Comparison of ENCODE assay signal across 33 cellular contexts in genomic region chr3:182105875-182106274, GRCh38.
DNase-seq lines count a peak whose midpoint lies in the region; ATAC-seq, FAIRE-seq and TF ChIP-seq lines count a peak whose summit lies in the region.
"Had no signal": no experiment of that assay in that cellular context is flagged by ENCODE, and none has a peak within 500 bp of the region (broad histone marks: within the 10 kb centered on the region; RNA-seq: fewer than 3 reads in every experiment).

No MANE protein-coding gene starts in this region.

- H3K27ac Mint-ChIP-seq in neural progenitor cell: peak overlapping the region; percentile 8
- H3K27ac Mint-ChIP-seq: activated naive CD8-positive, alpha-beta T cell; activated T-cell treated with anti-CD3 and anti-CD28 coated beads, Interleukin-2, amount 50 U/mL, for 24 hours; HFFc6; natural killer cell; stimulated activated naive B cell treated with anti-CD40 and anti-IgM and Interleukin-4, amounts not matched to agents 10 μg/mL and 1 μg/mL and 100 μg/mL, for 72 hours; type B pancreatic cell had no signal

- TF ChIP-seq CTCF in endothelial cell of umbilical vein (IDR thresholded peaks at IDR 0.05; ENCODE audit: extremely low read depth in 1 of 2, insufficient read depth in 1 of 2, low read depth in 1 of 2, low read length in 2 of 2): no peak
- no peak for TF ChIP-seq CTCF in neural progenitor cell (IDR thresholded peaks at IDR 0.05)

- POLR2A ChIA-PET in endothelial cell of umbilical vein (lab: Charles Lee): no interaction called here

- DNase-seq in H4 (ENCODE audit: low spot score) (peak; percentile 27), RCC 7860 (ENCODE audit: low spot score) (peak; percentile 39), endothelial cell of umbilical vein (ENCODE audit: low read depth, low spot score) (no peak), neural progenitor cell (ENCODE audit: low spot score) (no peak), substantia nigra (lab: John Stamatoyannopoulos, UW) (no peak)
- no peak for DNase-seq in stimulated activated CD4-positive, alpha-beta T cell treated with anti-CD3 and anti-CD28 coated beads, Interleukin-2, amount 100 ng/mL, for 48 hours
- DNase-seq: activated CD4-positive, alpha-beta T cell treated with anti-CD3 and anti-CD28 coated beads, Interleukin-2, amount 50 U/mL, for 1 hour; activated CD4-positive, CD25-positive, alpha-beta regulatory T cell; activated effector memory CD4-positive, alpha-beta T cell treated with anti-CD3 and anti-CD28 coated beads, Interleukin-2, amount 50 U/mL, for 16 hours; activated T-cell treated with anti-CD3 and anti-CD28 coated beads, Interleukin-2, amount 50 U/mL, for 24 hours; Caco-2; DMS79 treated with DMSO at 0.1 percent for 48 hours; effector CD8-positive, alpha-beta T cell; erythroblast; GM23248; heart right ventricle; HFFc6; lower lobe of right lung; mucosa of descending colon; natural killer cell; NCI-H1417 treated with DMSO at 0.1 percent for 48 hours; NCI-H2081 treated with DMSO at 0.1 percent for 48 hours; NCI-H446; occipital lobe; SK-N-SH; stimulated activated naive B cell treated with anti-CD40 and anti-IgM and Interleukin-4, amounts not matched to agents 10 μg/mL and 1 μg/mL and 100 μg/mL, for 72 hours had no signal

- H3F3A ChIP-seq in neural progenitor cell (ENCODE audit: low read depth): no peaks in the 10 kb centered on the region

- H3K79me2 ChIP-seq in endothelial cell of umbilical vein (ENCODE audit: control insufficient read depth, insufficient read depth, low read length): no peaks in the 10 kb centered on the region
- H3K79me2 ChIP-seq in neural progenitor cell (ENCODE audit: low read depth): no peaks in the 10 kb centered on the region

- no TSS peak for BruUV-seq in endothelial cell of umbilical vein (replicated peaks; lab: Mats Ljungman, UMichigan)

- H3K4me3 Mint-ChIP-seq in neural progenitor cell: no peak overlapping the region
- H3K4me3 Mint-ChIP-seq: activated naive CD8-positive, alpha-beta T cell; activated T-cell treated with anti-CD3 and anti-CD28 coated beads, Interleukin-2, amount 50 U/mL, for 24 hours; HFFc6; natural killer cell; stimulated activated naive B cell treated with anti-CD40 and anti-IgM and Interleukin-4, amounts not matched to agents 10 μg/mL and 1 μg/mL and 100 μg/mL, for 72 hours; type B pancreatic cell had no signal

- H3K36me3 ChIP-seq in endothelial cell of umbilical vein (ENCODE audit: control insufficient read depth in 2 of 2, extremely low read depth in 1 of 2, insufficient read depth in 2 of 2, low read length in 2 of 2) (no peaks in the 10 kb centered on the region), neural progenitor cell (no peaks in the 10 kb centered on the region)
- H3K36me3 ChIP-seq: cardiac muscle cell, heart right ventricle, lower lobe of right lung had no signal

- FAIRE-seq in RCC 7860 (lab: Jason Lieb, UNC) (peak; percentile 81), endothelial cell of umbilical vein (lab: Jason Lieb, UNC) (no peak)
- FAIRE-seq: HepG2 had no signal

- H3K9me1 ChIP-seq in endothelial cell of umbilical vein (replicated peaks; ENCODE audit: control insufficient read depth, extremely low read depth, insufficient read depth, low read length): no peaks in the 10 kb centered on the region

- H3K4me3 ChIP-seq in endothelial cell of umbilical vein (replicated peaks in 1 of 3; ENCODE audit: insufficient read depth in 1 of 3, low read depth in 1 of 3, low read length in 3 of 3): no peak overlapping the region
- no peak overlapping the region for H3K4me3 ChIP-seq in neural progenitor cell
- H3K4me3 ChIP-seq: cardiac muscle cell, coronary artery, GM23248, heart right ventricle, lower lobe of right lung, mucosa of descending colon had no signal

- H3K9me3 Mint-ChIP-seq in neural progenitor cell: peaks cover 34% of the 10 kb centered on the region

- H3K4me1 ChIP-seq in endothelial cell of umbilical vein (ENCODE audit: control insufficient read depth, extremely low read depth, insufficient read depth, low read length) (no peaks in the 10 kb centered on the region), neural progenitor cell (no peaks in the 10 kb centered on the region)
- H3K4me1 ChIP-seq: Caco-2, heart right ventricle, lower lobe of right lung had no signal

- H3K27me3 ChIP-seq in endothelial cell of umbilical vein (ENCODE audit: control insufficient read depth in 2 of 2, insufficient read depth in 2 of 2, low read length in 2 of 2): no peaks in the 10 kb centered on the region
- H3K27me3 ChIP-seq in neural progenitor cell: no peaks in the 10 kb centered on the region
- H3K27me3 ChIP-seq: cardiac muscle cell, heart right ventricle had no signal

- H4K20me1 ChIP-seq in endothelial cell of umbilical vein (replicated peaks; ENCODE audit: control insufficient read depth, extremely low read depth, insufficient read depth, low read length): no peaks in the 10 kb centered on the region
- no peaks in the 10 kb centered on the region for H4K20me1 ChIP-seq in neural progenitor cell (ENCODE audit: low read depth)

- H3K27ac ChIP-seq in endothelial cell of umbilical vein (ENCODE audit: insufficient read depth, low read depth, low read length): no peak overlapping the region
- no peak overlapping the region for H3K27ac ChIP-seq in neural progenitor cell
- H3K27ac ChIP-seq in substantia nigra (ENCODE audit: low read depth, low read length, poor library complexity, severe bottlenecking): no peak overlapping the region
- H3K27ac ChIP-seq: C4-2B, cardiac muscle cell, coronary artery, GM23248, heart right ventricle, lower lobe of right lung had no signal

- H2AFZ ChIP-seq in endothelial cell of umbilical vein (ENCODE audit: low read depth, low read length) (no peak overlapping the region), neural progenitor cell (replicated peaks) (no peak overlapping the region)
- H2AFZ ChIP-seq: GM23248 had no signal

- TF ChIP-seq POLR2A in endothelial cell of umbilical vein (IDR thresholded peaks at IDR 0.05; ENCODE audit: low read depth, low read length): no peak

- ATAC-seq in HG03108 (IDR thresholded peaks at IDR 0.05; ENCODE audit: unreplicated experiment): no peak
- ATAC-seq: heart right ventricle; HepG2; lower lobe of right lung; mucosa of descending colon; stimulated activated naive B cell treated with anti-CD40 and anti-IgM and Interleukin-4, amounts not matched to agents 10 μg/mL and 1 μg/mL and 100 μg/mL, for 72 hours had no signal

- dilution Hi-C loops in endothelial cell of umbilical vein (cut with MboI; ENCODE audit: extremely low pct_ligation_motif_present, low sequenced_read_pairs): no loop called here

- H3K36me3 Mint-ChIP-seq in neural progenitor cell: peaks cover 5% of the 10 kb centered on the region
- H3K36me3 Mint-ChIP-seq: activated naive CD8-positive, alpha-beta T cell; natural killer cell; stimulated activated naive B cell treated with anti-CD40 and anti-IgM and Interleukin-4, amounts not matched to agents 10 μg/mL and 1 μg/mL and 100 μg/mL, for 72 hours had no signal

- H3K9ac ChIP-seq in endothelial cell of umbilical vein (replicated peaks; ENCODE audit: extremely low read depth, insufficient read depth, low read length) (no peak overlapping the region), neural progenitor cell (no peak overlapping the region)
- H3K9ac ChIP-seq: GM23248, SK-N-SH had no signal

- H3K4me2 ChIP-seq in endothelial cell of umbilical vein (ENCODE audit: insufficient read depth, low read length) (no peak overlapping the region), neural progenitor cell (no peak overlapping the region)
- H3K4me2 ChIP-seq: SK-N-SH had no signal

- no peaks in the 10 kb centered on the region for H3K9me3 ChIP-seq in endothelial cell of umbilical vein (replicated peaks; ENCODE audit: control insufficient read depth, insufficient read depth, low read length)
- H3K9me3 ChIP-seq in neural progenitor cell (ENCODE audit: low read depth): peaks cover 9% of the 10 kb centered on the region
- H3K9me3 ChIP-seq: Caco-2, mucosa of descending colon, SK-N-SH had no signal

- intact Hi-C loops in endothelial cell of umbilical vein (cut with micrococcal nuclease): no loop called here

- H3K4me1 Mint-ChIP-seq in neural progenitor cell: no peaks in the 10 kb centered on the region
- H3K4me1 Mint-ChIP-seq: natural killer cell; stimulated activated naive B cell treated with anti-CD40 and anti-IgM and Interleukin-4, amounts not matched to agents 10 μg/mL and 1 μg/mL and 100 μg/mL, for 72 hours had no signal

- H3K27me3 Mint-ChIP-seq in neural progenitor cell (ENCODE audit: insufficient read depth, low read depth): peaks cover 2% of the 10 kb centered on the region
- H3K27me3 Mint-ChIP-seq: activated T-cell treated with anti-CD3 and anti-CD28 coated beads, Interleukin-2, amount 50 U/mL, for 24 hours; stimulated activated naive B cell treated with anti-CD40 and anti-IgM and Interleukin-4, amounts not matched to agents 10 μg/mL and 1 μg/mL and 100 μg/mL, for 72 hours; type B pancreatic cell had no signal

- CTCF ChIA-PET in endothelial cell of umbilical vein (lab: Charles Lee): no interaction called here

TF ChIP-seq in endothelial cell of umbilical vein, 7 proteins besides CTCF, POLR2A, EP300 and RAD21:
- peak; percentile 51 for TF ChIP-seq FOS (IDR thresholded peaks at IDR 0.05; ENCODE audit: borderline replicate concordance, insufficient read depth, low read length)
- TF ChIP-seq JUN (IDR thresholded peaks at IDR 0.05; ENCODE audit: borderline replicate concordance, insufficient read depth, insufficient read length, low read depth): no peak

Comparison
In these comparisons a context has a peak if more than half of its experiments do, and no peak if none do; other contexts are left out.
1. DNase-seq: peak in H4 (single experiment) and RCC 7860 (single experiment); none in endothelial cell of umbilical vein (single experiment), neural progenitor cell (single experiment), stimulated activated CD4-positive, alpha-beta T cell treated with anti-CD3 and anti-CD28 coated beads, Interleukin-2, amount 100 ng/mL, for 48 hours (0 of 2) and substantia nigra (0 of 49).